ENCODE assay signal across 28 cellular contexts in genomic region chr2:195501746-195502145, GRCh38.
"Had no signal": no experiment of that assay in that cellular context is flagged by ENCODE, and none has a peak within 500 bp of the region (broad histone marks: within the 10 kb centered on the region; RNA-seq: fewer than 3 reads in every experiment).

No MANE protein-coding gene starts in this region.

- H3K4me1 Mint-ChIP-seq: nephron had no signal

- H3K4me3 ChIP-seq: dorsolateral prefrontal cortex, esophagus muscularis mucosa, gastroesophageal sphincter, left ventricle myocardium inferior, lung, prostate gland, right lobe of liver, spleen, tibial artery, upper lobe of right lung, vagina had no signal

- H3K4me1 ChIP-seq: esophagus muscularis mucosa, gastroesophageal sphincter, left ventricle myocardium inferior, parathyroid adenoma, prostate gland, right lobe of liver, upper lobe of right lung had no signal

- H3K36me3 Mint-ChIP-seq: immature natural killer cell, naive B cell had no signal

- H3K27me3 Mint-ChIP-seq: naive B cell; stimulated activated memory B cell treated with anti-CD40 and anti-IgM and Interleukin-4, amounts not matched to agents 10 μg/mL and 1 μg/mL and 100 μg/mL, for 72 hours; stimulated activated naive CD8-positive, alpha-beta T cell treated with anti-CD3 and anti-CD28 coated beads, Interleukin-15, Interleukin-2, amounts not matched to agents 100 ng/mL and 50 ng/mL, for 24 hours had no signal

- H3K27ac Mint-ChIP-seq: immature natural killer cell; nephron; stimulated activated memory B cell treated with anti-CD40 and anti-IgM and Interleukin-4, amounts not matched to agents 10 μg/mL and 1 μg/mL and 100 μg/mL, for 72 hours; stimulated activated naive CD8-positive, alpha-beta T cell treated with anti-CD3 and anti-CD28 coated beads, Interleukin-15, Interleukin-2, amounts not matched to agents 100 ng/mL and 50 ng/mL, for 24 hours had no signal

- DNase-seq: cortex of kidney; dorsolateral prefrontal cortex; effector CD8-positive, alpha-beta T cell; glutamatergic neuron; immature natural killer cell; left cardiac atrium; left ventricle myocardium inferior; mesendoderm; naive B cell; occipital lobe; retina; right lobe of liver; spleen; stimulated activated CD4-positive, alpha-beta T cell treated with anti-CD3 and anti-CD28 coated beads, Interleukin-15, amount 100 ng/mL, for 24 hours; stimulated activated CD4-positive, alpha-beta T cell treated with anti-CD3 and anti-CD28 coated beads, Interleukin-1b, Interleukin-23, amount 100 ng/mL, for 48 hours; stimulated activated CD4-positive, alpha-beta T cell treated with anti-CD3 and anti-CD28 coated beads, Interleukin-4, amount 100 ng/mL, for 24 hours; tibial artery; upper lobe of right lung had no signal

- H3K36me3 ChIP-seq: esophagus muscularis mucosa, gastroesophageal sphincter, left ventricle myocardium inferior, prostate gland, right lobe of liver, spleen, tibial artery, upper lobe of right lung, vagina had no signal

- H3K27me3 ChIP-seq: dorsolateral prefrontal cortex, esophagus muscularis mucosa, gastroesophageal sphincter, right lobe of liver, spleen, tibial artery, upper lobe of right lung, vagina had no signal

- H3K9me3 Mint-ChIP-seq: immature natural killer cell; naive B cell; nephron; stimulated activated memory B cell treated with anti-CD40 and anti-IgM and Interleukin-4, amounts not matched to agents 10 μg/mL and 1 μg/mL and 100 μg/mL, for 72 hours; stimulated activated naive CD8-positive, alpha-beta T cell treated with anti-CD3 and anti-CD28 coated beads, Interleukin-15, Interleukin-2, amounts not matched to agents 100 ng/mL and 50 ng/mL, for 24 hours had no signal

- ATAC-seq: gastroesophageal sphincter; left cardiac atrium; right lobe of liver; stimulated activated memory B cell treated with anti-CD40 and anti-IgM and Interleukin-4, amounts not matched to agents 10 μg/mL and 1 μg/mL and 100 μg/mL, for 72 hours; upper lobe of right lung had no signal

- H3K4me3 Mint-ChIP-seq: immature natural killer cell; naive B cell; nephron; stimulated activated memory B cell treated with anti-CD40 and anti-IgM and Interleukin-4, amounts not matched to agents 10 μg/mL and 1 μg/mL and 100 μg/mL, for 72 hours; stimulated activated naive CD8-positive, alpha-beta T cell treated with anti-CD3 and anti-CD28 coated beads, Interleukin-15, Interleukin-2, amounts not matched to agents 100 ng/mL and 50 ng/mL, for 24 hours had no signal

- H3K9me3 ChIP-seq: esophagus muscularis mucosa, gastroesophageal sphincter, prostate gland, right lobe of liver, spleen, tibial artery, upper lobe of right lung, vagina had no signal

- H3K27ac ChIP-seq: dorsolateral prefrontal cortex, esophagus muscularis mucosa, gastroesophageal sphincter, left ventricle myocardium inferior, parathyroid adenoma, prostate gland, right lobe of liver, spleen, tibial artery, upper lobe of right lung, vagina had no signal

- FAIRE-seq: keratinocyte had no signal
